In genomic region chr4:108624263-108625056, GRCh38 we compare ENCODE assay signal across 16 cellular contexts. TPM values are rescaled to one million over a fixed set of nuclear protein-coding genes. Genes with fewer than 3 reads are reported as not detected.
DNase-seq lines count a peak whose midpoint lies in the region; ATAC-seq and TF ChIP-seq lines count a peak whose summit lies in the region.
"Had no signal": no experiment of that assay in that cellular context is flagged by ENCODE, and none has a peak within 500 bp of the region (broad histone marks: within the 10 kb centered on the region; RNA-seq: fewer than 3 reads in every experiment).

No MANE protein-coding gene starts in this region.

- TF ChIP-seq CTCF in WTC11 (IDR thresholded peaks at IDR 0.05): no peak
- TF ChIP-seq CTCF in hepatocyte (IDR thresholded peaks at IDR 0.05; ENCODE audit: poor library complexity): no peak

- peak overlapping the region; percentile 89 for H3K4me2 ChIP-seq in hepatocyte

- H3K9me3 ChIP-seq in hepatocyte (ENCODE audit: low read depth) (no peaks in the 10 kb centered on the region), HAP-1 (no peaks in the 10 kb centered on the region)
- H3K9me3 ChIP-seq: adrenal gland, esophagus muscularis mucosa, upper lobe of right lung had no signal

- no peaks in the 10 kb centered on the region for H3K9me3 Mint-ChIP-seq in activated naive CD4-positive, alpha-beta T cell treated with anti-CD3 and anti-CD28 coated beads, Interleukin-2, amount 50 U/mL, for 24 hours
- H3K9me3 Mint-ChIP-seq in WTC11: no peaks in the 10 kb centered on the region
- H3K9me3 Mint-ChIP-seq in stimulated activated naive CD8-positive, alpha-beta T cell treated with anti-CD3 and anti-CD28 coated beads, Interleukin-15, amount 100 ng/mL, for 72 hours: no peaks in the 10 kb centered on the region

- no peaks in the 10 kb centered on the region for H3K9me2 ChIP-seq in hepatocyte (replicated peaks; ENCODE audit: insufficient read depth)

- POLR2A ChIA-PET in WTC11 (lab: Charles Lee): no interaction called here

- H3K36me3 ChIP-seq in hepatocyte (replicated peaks; ENCODE audit: insufficient read depth, low read depth) (peaks cover 15% of the 10 kb centered on the region), HAP-1 (replicated peaks) (peaks cover 89% of the 10 kb centered on the region)

- H3K4me1 ChIP-seq in hepatocyte (ENCODE audit: insufficient read depth) (peaks cover 24% of the 10 kb centered on the region), HAP-1 (peaks cover 28% of the 10 kb centered on the region)
- H3K4me1 ChIP-seq: parathyroid adenoma had no signal

- no peak overlapping the region for H3K27ac ChIP-seq in hepatocyte
- H3K27ac ChIP-seq: adrenal gland, esophagus muscularis mucosa, parathyroid adenoma, upper lobe of right lung had no signal

- H3K4me3 Mint-ChIP-seq in activated naive CD4-positive, alpha-beta T cell treated with anti-CD3 and anti-CD28 coated beads, Interleukin-2, amount 50 U/mL, for 24 hours: peak overlapping the region; percentile 97
- H3K4me3 Mint-ChIP-seq in WTC11: no peak overlapping the region
- peak overlapping the region; percentile 49 to 95 for H3K4me3 Mint-ChIP-seq in stimulated activated naive CD8-positive, alpha-beta T cell treated with anti-CD3 and anti-CD28 coated beads, Interleukin-15, amount 100 ng/mL, for 72 hours

- H3K36me3 Mint-ChIP-seq in activated naive CD4-positive, alpha-beta T cell treated with anti-CD3 and anti-CD28 coated beads, Interleukin-2, amount 50 U/mL, for 24 hours: peaks cover 43% of the 10 kb centered on the region
- peaks cover 76% of the 10 kb centered on the region for H3K36me3 Mint-ChIP-seq in WTC11

- no peak overlapping the region for H2AFZ ChIP-seq in hepatocyte
- H2AFZ ChIP-seq: parathyroid adenoma had no signal

- peaks cover 41% of the 10 kb centered on the region for H4K20me1 ChIP-seq in hepatocyte (ENCODE audit: insufficient read depth, poor library complexity, severe bottlenecking)

- WGBS in hepatocyte (ENCODE audit: low lambda C conversion rate, missing lambda C conversion rate): 91% methylated on average over 2 of the region's 2 CpGs

- CTCF ChIA-PET in WTC11 (lab: Charles Lee): interaction anchor here (0.9 kb wide), 1 partner anchor 52 kb away, joined by 3 read pairs; no protein-coding TSS in a partner anchor

- peaks cover 44% of the 10 kb centered on the region for H3K79me2 ChIP-seq in hepatocyte
- H3K79me2 ChIP-seq: parathyroid adenoma had no signal

- peak overlapping the region; percentile 85 for H3K27ac Mint-ChIP-seq in activated naive CD4-positive, alpha-beta T cell treated with anti-CD3 and anti-CD28 coated beads, Interleukin-2, amount 50 U/mL, for 24 hours
- H3K27ac Mint-ChIP-seq in WTC11: peak overlapping the region; percentile 76
- peak overlapping the region; percentile 4 to 14 for H3K27ac Mint-ChIP-seq in stimulated activated naive CD8-positive, alpha-beta T cell treated with anti-CD3 and anti-CD28 coated beads, Interleukin-15, amount 100 ng/mL, for 72 hours

- H3K4me3 ChIP-seq in hepatocyte (no peak overlapping the region), HAP-1 (no peak overlapping the region; the same call in 1 of the 2 replicates)
- H3K4me3 ChIP-seq: adrenal gland, esophagus muscularis mucosa, upper lobe of right lung had no signal

- in situ Hi-C loops in HAP-1 (cut with MboI; ENCODE audit: low sequenced_read_pairs): no loop called here

- no peak for ATAC-seq in WTC11
- ATAC-seq in stimulated activated naive CD8-positive, alpha-beta T cell treated with anti-CD3 and anti-CD28 coated beads, Interleukin-15, amount 100 ng/mL, for 72 hours: no peak
- ATAC-seq in GM18519 (IDR thresholded peaks at IDR 0.05; ENCODE audit: low FRiP score, unreplicated experiment): no peak
- ATAC-seq in GM21786 (IDR thresholded peaks at IDR 0.05; ENCODE audit: unreplicated experiment): no peak
- ATAC-seq: upper lobe of right lung had no signal

- H3K4me1 Mint-ChIP-seq in activated naive CD4-positive, alpha-beta T cell treated with anti-CD3 and anti-CD28 coated beads, Interleukin-2, amount 50 U/mL, for 24 hours: peaks cover 44% of the 10 kb centered on the region
- H3K4me1 Mint-ChIP-seq in WTC11: peaks cover 28% of the 10 kb centered on the region
- H3K4me1 Mint-ChIP-seq in stimulated activated naive CD8-positive, alpha-beta T cell treated with anti-CD3 and anti-CD28 coated beads, Interleukin-15, amount 100 ng/mL, for 72 hours: peaks cover 38% of the 10 kb centered on the region

- H3K27me3 Mint-ChIP-seq in activated naive CD4-positive, alpha-beta T cell treated with anti-CD3 and anti-CD28 coated beads, Interleukin-2, amount 50 U/mL, for 24 hours: no peaks in the 10 kb centered on the region
- peaks cover 3% of the 10 kb centered on the region; the same call in 1 of the 2 replicates for H3K27me3 Mint-ChIP-seq in WTC11 (ENCODE audit: low read depth)
- H3K27me3 Mint-ChIP-seq in stimulated activated naive CD8-positive, alpha-beta T cell treated with anti-CD3 and anti-CD28 coated beads, Interleukin-15, amount 100 ng/mL, for 72 hours: no peaks in the 10 kb centered on the region

- no peak for DNase-seq in activated naive CD4-positive, alpha-beta T cell treated with Interleukin-2 at 50 U/mL for 16 hours
- DNase-seq in WTC11 (ENCODE audit: low spot score): no peak
- no peak for DNase-seq in hepatocyte (ENCODE audit: low spot score)
- no peak for DNase-seq in stimulated activated naive CD8-positive, alpha-beta T cell treated with anti-CD3 and anti-CD28 coated beads, Interleukin-15, amount 100 ng/mL, for 72 hours
- no peak for DNase-seq in HAP-1 (ENCODE audit: low spot score in 2 of 2)
- DNase-seq: activated CD4-positive, alpha-beta T cell treated with anti-CD3 and anti-CD28 coated beads, Interleukin-2, amount 50 U/mL, for 48 hours; adrenal gland; hypothalamus; NCI-H187; NCI-H526; upper lobe of right lung had no signal

- H3K27me3 ChIP-seq in hepatocyte: no peaks in the 10 kb centered on the region
- no peaks in the 10 kb centered on the region for H3K27me3 ChIP-seq in HAP-1 (ENCODE audit: low read depth)
- H3K27me3 ChIP-seq: adrenal gland, esophagus muscularis mucosa, upper lobe of right lung had no signal

TF ChIP-seq in WTC11, 78 proteins besides CTCF, POLR2A, EP300 and RAD21:
- TF ChIP-seq FOXP4 (CRISPR knock-in tag; IDR thresholded peaks at IDR 0.05) (no peak), ZBTB21 (CRISPR knock-in tag; IDR thresholded peaks at IDR 0.05; ENCODE audit: borderline replicate concordance) (no peak), ESRRA (CRISPR knock-in tag; IDR thresholded peaks at IDR 0.05; ENCODE audit: borderline replicate concordance) (no peak), ZNF425 (CRISPR knock-in tag; conservative IDR thresholded peaks at IDR 0.05) (no peak; the same call in 1 of the 2 replicates), PRRX2 (CRISPR knock-in tag; IDR thresholded peaks at IDR 0.05) (no peak), TEAD4 (CRISPR knock-in tag; IDR thresholded peaks at IDR 0.05) (no peak), ZNF138 (CRISPR knock-in tag; conservative IDR thresholded peaks at IDR 0.05) (no peak)

RNA-seq across cellular contexts. Expression of gene RPL34, which starts 4.1 kb away (rescaled TPM):
- total RNA-seq in WTC11 (2021) (1,253 to 1,310 TPM (median 1,269 TPM) in 3 replicates), hepatocyte (1,213 and 1,669 TPM in 2 replicates)
- 785 and 884 TPM in 2 replicates for polyA plus RNA-seq in hepatocyte

RNA-seq across cellular contexts. Expression of gene OSTC, which starts 25.9 kb away (rescaled TPM):
- total RNA-seq in WTC11 (2021): 123 to 132 TPM (median 125 TPM) in 3 replicates
- total RNA-seq in hepatocyte: 372 and 422 TPM in 2 replicates
- polyA plus RNA-seq in hepatocyte: 388 and 425 TPM in 2 replicates

Comparison
In these comparisons a context has a peak if more than half of its experiments do, and no peak if none do; other contexts are left out.
1. H3K27ac Mint-ChIP-seq: peak in every context shown above with its lines; median percentile 85 in activated naive CD4-positive, alpha-beta T cell treated with anti-CD3 and anti-CD28 coated beads, Interleukin-2, amount 50 U/mL, for 24 hours; 76 in WTC11; 9 in stimulated activated naive CD8-positive, alpha-beta T cell treated with anti-CD3 and anti-CD28 coated beads, Interleukin-15, amount 100 ng/mL, for 72 hours.